Comparison of ENCODE assay signal across 8 cellular contexts in genomic region chr13:52201439-52202193, GRCh38. TPM values are rescaled to one million over a fixed set of nuclear protein-coding genes. Genes with fewer than 3 reads are reported as not detected.
DNase-seq lines count a peak whose midpoint lies in the region; ATAC-seq, FAIRE-seq and TF ChIP-seq lines count a peak whose summit lies in the region.
"Not testable (repeated sequence)": the region's sequence is repeated elsewhere in the genome, so short reads cannot be mapped to it uniquely, and the experiment has no call there.

No MANE protein-coding gene starts in this region.

- H3K9me3 ChIP-seq in hepatocyte (ENCODE audit: low read depth); pancreas: not testable (repeated sequence)

- not testable (repeated sequence) for H3K27me3 ChIP-seq in BJ (ENCODE audit: control insufficient read depth, insufficient read depth, low read length); hepatocyte; pancreas

- H3K9me3 Mint-ChIP-seq in activated CD4-positive, alpha-beta T cell treated with anti-CD3 and anti-CD28 coated beads for 36 hours (ENCODE audit: low read depth) = not testable (repeated sequence)

- not testable (repeated sequence) for H2AFZ ChIP-seq in hepatocyte

- not testable (repeated sequence) for H3K27ac Mint-ChIP-seq in activated CD4-positive, alpha-beta T cell treated with anti-CD3 and anti-CD28 coated beads for 36 hours

- H3K4me3 Mint-ChIP-seq in activated CD4-positive, alpha-beta T cell treated with anti-CD3 and anti-CD28 coated beads for 36 hours = not testable (repeated sequence)

- intact Hi-C loops in activated CD4-positive, alpha-beta T cell treated with anti-CD3 and anti-CD28 coated beads for 36 hours (cut with DNase I, micrococcal nuclease) = loop anchor here in 1 of 2 experiments (1.0 kb wide), 1 partner anchor 200 kb away; no protein-coding TSS in a partner anchor
- intact Hi-C loops in pancreas (cut with DNase I) = not testable (repeated sequence)

- H3K79me2 ChIP-seq in hepatocyte = not testable (repeated sequence)

- WGBS in hepatocyte (ENCODE audit: low lambda C conversion rate, missing lambda C conversion rate) = 70% methylated on average over 12 of the region's 12 CpGs
- 36 to 50% methylated on average over 12 of the region's 12 CpGs for WGBS in pancreas, 2 donors

- H3K4me2 ChIP-seq in hepatocyte = not testable (repeated sequence)

- not testable (repeated sequence) for H3K36me3 ChIP-seq in BJ (ENCODE audit: control insufficient read depth, insufficient read depth, low read length); hepatocyte (replicated peaks; ENCODE audit: insufficient read depth, low read depth); pancreas

- H4K20me1 ChIP-seq in hepatocyte (ENCODE audit: insufficient read depth, poor library complexity, severe bottlenecking) = not testable (repeated sequence)

- not testable (repeated sequence) for FAIRE-seq in pancreas (lab: Jason Lieb, UNC)

- POLR2A ChIA-PET in BJ (lab: Charles Lee); activated CD4-positive, alpha-beta T cell treated with anti-CD3 and anti-CD28 coated beads for 36 hours (lab: Charles Lee): not testable (repeated sequence)

- H3K4me3 ChIP-seq in BJ (ENCODE audit: low read depth, low read length); Jurkat, Clone E6-1 (ENCODE audit: low read length); hepatocyte; pancreas: not testable (repeated sequence)

- CTCF ChIA-PET in BJ (lab: Yijun Ruan, JAX) = interaction anchor here (1.1 to 2.0 kb wide), 7 partner anchors 41 to 312 kb away, joined by 3 to 8 read pairs (median 4); no protein-coding TSS in a partner anchor
- CTCF ChIA-PET in activated CD4-positive, alpha-beta T cell treated with anti-CD3 and anti-CD28 coated beads for 36 hours (lab: Charles Lee) = interaction anchor here (1.3 kb wide), 1 partner anchor 13 kb away, joined by 3 read pairs; no protein-coding TSS in a partner anchor

- not testable (repeated sequence) for H3K9me2 ChIP-seq in hepatocyte (replicated peaks; ENCODE audit: insufficient read depth)

- H3K36me3 Mint-ChIP-seq in activated CD4-positive, alpha-beta T cell treated with anti-CD3 and anti-CD28 coated beads for 36 hours (ENCODE audit: low read depth) = not testable (repeated sequence)

- H3K27ac ChIP-seq in hepatocyte, pancreas: not testable (repeated sequence)

- peaks cover 12% of the 10 kb centered on the region for H3K4me1 ChIP-seq in hepatocyte (ENCODE audit: insufficient read depth)
- not testable (repeated sequence) for H3K4me1 ChIP-seq in pancreas

- H3K4me1 Mint-ChIP-seq in activated CD4-positive, alpha-beta T cell treated with anti-CD3 and anti-CD28 coated beads for 36 hours = not testable (repeated sequence)

- not testable (repeated sequence) for H3K27me3 Mint-ChIP-seq in activated CD4-positive, alpha-beta T cell treated with anti-CD3 and anti-CD28 coated beads for 36 hours

- peak; percentile 36 for TF ChIP-seq CTCF in BJ (IDR thresholded peaks at IDR 0.05; ENCODE audit: insufficient read depth, low read depth, low read length)
- TF ChIP-seq CTCF in GM12874 (IDR thresholded peaks at IDR 0.05; ENCODE audit: insufficient read depth, low read depth, low read length) = peak; percentile 26; the same call in 1 of the 2 replicates
- peak; percentile 60 for TF ChIP-seq CTCF in hepatocyte (IDR thresholded peaks at IDR 0.05; ENCODE audit: poor library complexity)
- TF ChIP-seq CTCF in pancreas (IDR thresholded peaks at IDR 0.05) = peak in 1 of 4 donors; percentile 14

- not testable (repeated sequence) for DNase-seq in BJ (ENCODE audit: low read depth); pancreas
- DNase-seq in Jurkat, Clone E6-1 (ENCODE audit: low read depth, low spot score) = peak; percentile 73
- DNase-seq in NCI-H82 (lab: John Stamatoyannopoulos, UW) (peak; percentile 77), dermis blood vessel endothelial cell (peak; percentile 81), hepatocyte (ENCODE audit: low spot score) (peak; percentile 68)
- peak; percentile 10 for DNase-seq in activated CD4-positive, alpha-beta T cell treated with anti-CD3 and anti-CD28 coated beads for 36 hours

- ATAC-seq in activated CD4-positive, alpha-beta T cell treated with anti-CD3 and anti-CD28 coated beads for 36 hours = peak; percentile 81
- ATAC-seq in pancreas = peak in 3 of 4 donors; percentile 69 to 78 (median 75)

RNA-seq across cellular contexts. Expression of gene NEK3, which starts 42.2 kb away (rescaled TPM):
- polyA plus RNA-seq in BJ (2011; rRNA removed) = 4.8 and 10.1 TPM in 2 replicates
- 2.4 and 3.0 TPM in 2 replicates for polyA minus RNA-seq in BJ (2011; rRNA and poly(A)+ RNA removed)
- 7.2 TPM for polyA plus RNA-seq in Jurkat, Clone E6-1 (2012; ENCODE audit: insufficient read depth, insufficient read length)
- 10 to 100 TPM; 10.5 to 12.0 TPM for total RNA-seq in activated CD4-positive, alpha-beta T cell treated with anti-CD3 and anti-CD28 coated beads for 36 hours
- 13.2 and 17.9 TPM in 2 replicates for total RNA-seq in dermis blood vessel endothelial cell
- total RNA-seq in hepatocyte = 11.0 and 11.2 TPM in 2 replicates
- polyA plus RNA-seq in hepatocyte = 11.0 and 15.3 TPM in 2 replicates
- total RNA-seq in pancreas = 1 to 10 TPM; 6.0 to 8.0 (median 6.9) TPM
- 10 to 100 TPM; 22.6 to 33.4 TPM for polyA plus RNA-seq in pancreas
